In genomic region chr7:33744293-33744692, GRCh38 we compare ENCODE assay signal across 8 cellular contexts.
A peak's percentile ranks its signal among the peaks of the same experiment; 100 is the strongest.
DNase-seq lines count a peak whose midpoint lies in the region; ATAC-seq and TF ChIP-seq lines count a peak whose summit lies in the region.

No MANE protein-coding gene starts in this region.

- intact Hi-C loops in activated CD8-positive, alpha-beta T cell treated with anti-CD3 and anti-CD28 coated beads for 36 hours (cut with micrococcal nuclease), result no loop called here

- POLR2A ChIA-PET in activated CD8-positive, alpha-beta T cell treated with anti-CD3 and anti-CD28 coated beads for 36 hours (lab: Charles Lee), result no interaction called here

- no peak for TF ChIP-seq CTCF in GM10266 (IDR thresholded peaks at IDR 0.05; ENCODE audit: control insufficient read depth, insufficient read depth, low read depth, missing control alignments)
- TF ChIP-seq CTCF in activated CD8-positive, alpha-beta T cell treated with anti-CD3 and anti-CD28 coated beads for 36 hours (IDR thresholded peaks at IDR 0.05), result peak; percentile 58

- H3K4me1 Mint-ChIP-seq in activated CD8-positive, alpha-beta T cell treated with anti-CD3 and anti-CD28 coated beads for 36 hours (ENCODE audit: low read depth), result no peaks in the 10 kb centered on the region
- H3K4me1 Mint-ChIP-seq in activated naive CD4-positive, alpha-beta T cell treated with anti-CD3 and anti-CD28 coated beads, Interleukin-2, amount 10 ng/mL, durations not matched to agents 7 days and 5 days, result no peaks in the 10 kb centered on the region

- no peak overlapping the region for H3K27ac Mint-ChIP-seq in activated CD8-positive, alpha-beta T cell treated with anti-CD3 and anti-CD28 coated beads for 36 hours
- H3K27ac Mint-ChIP-seq in activated naive CD4-positive, alpha-beta T cell treated with anti-CD3 and anti-CD28 coated beads, Interleukin-2, amount 10 ng/mL, durations not matched to agents 7 days and 5 days, result no peak overlapping the region

- ATAC-seq in activated CD8-positive, alpha-beta T cell treated with anti-CD3 and anti-CD28 coated beads for 36 hours, result no peak
- ATAC-seq in GM21423 (IDR thresholded peaks at IDR 0.05; ENCODE audit: unreplicated experiment) (no peak), HG02678 (IDR thresholded peaks at IDR 0.05; ENCODE audit: unreplicated experiment) (no peak)

- no peaks in the 10 kb centered on the region for H3K36me3 Mint-ChIP-seq in activated CD8-positive, alpha-beta T cell treated with anti-CD3 and anti-CD28 coated beads for 36 hours (ENCODE audit: low read depth)
- H3K36me3 Mint-ChIP-seq in activated naive CD4-positive, alpha-beta T cell treated with anti-CD3 and anti-CD28 coated beads, Interleukin-2, amount 10 ng/mL, durations not matched to agents 7 days and 5 days, result no peaks in the 10 kb centered on the region

- DNase-seq in GM10266 (ENCODE audit: extremely low spot score) (peak; percentile 37), KG1 (lab: John Stamatoyannopoulos, UW) (peak; percentile 35), myocyte (ENCODE audit: low read depth) (peak; percentile 57), GM03348 (ENCODE audit: low spot score) (no peak)
- peak; percentile 7 for DNase-seq in activated CD8-positive, alpha-beta T cell treated with anti-CD3 and anti-CD28 coated beads for 36 hours
- DNase-seq in activated naive CD4-positive, alpha-beta T cell treated with anti-CD3 and anti-CD28 coated beads, Interleukin-2, amount 10 ng/mL, durations not matched to agents 7 days and 5 days, result no peak

- H3K4me3 Mint-ChIP-seq in activated CD8-positive, alpha-beta T cell treated with anti-CD3 and anti-CD28 coated beads for 36 hours, result no peak overlapping the region
- no peak overlapping the region for H3K4me3 Mint-ChIP-seq in activated naive CD4-positive, alpha-beta T cell treated with anti-CD3 and anti-CD28 coated beads, Interleukin-2, amount 10 ng/mL, durations not matched to agents 7 days and 5 days

- CTCF ChIA-PET in activated CD8-positive, alpha-beta T cell treated with anti-CD3 and anti-CD28 coated beads for 36 hours (lab: Charles Lee), result no interaction called here
- CTCF ChIA-PET in activated naive CD4-positive, alpha-beta T cell treated with anti-CD3 and anti-CD28 coated beads, Interleukin-2, amount 10 ng/mL, durations not matched to agents 7 days and 5 days (lab: Charles Lee), result no interaction called here

- H3K9me3 Mint-ChIP-seq in activated CD8-positive, alpha-beta T cell treated with anti-CD3 and anti-CD28 coated beads for 36 hours, result peaks cover 2% of the 10 kb centered on the region
- H3K9me3 Mint-ChIP-seq in activated naive CD4-positive, alpha-beta T cell treated with anti-CD3 and anti-CD28 coated beads, Interleukin-2, amount 10 ng/mL, durations not matched to agents 7 days and 5 days, result no peaks in the 10 kb centered on the region

- H3K27me3 Mint-ChIP-seq in activated CD8-positive, alpha-beta T cell treated with anti-CD3 and anti-CD28 coated beads for 36 hours, result no peaks in the 10 kb centered on the region
- H3K27me3 Mint-ChIP-seq in activated naive CD4-positive, alpha-beta T cell treated with anti-CD3 and anti-CD28 coated beads, Interleukin-2, amount 10 ng/mL, durations not matched to agents 7 days and 5 days, result no peaks in the 10 kb centered on the region

Comparison
In these comparisons a context has a peak if more than half of its experiments do, and no peak if none do; other contexts are left out.
1. DNase-seq: peak in GM10266 (single experiment), KG1 (single experiment), activated CD8-positive, alpha-beta T cell treated with anti-CD3 and anti-CD28 coated beads for 36 hours (single experiment) and myocyte (single experiment); none in GM03348 (single experiment) and activated naive CD4-positive, alpha-beta T cell treated with anti-CD3 and anti-CD28 coated beads, Interleukin-2, amount 10 ng/mL, durations not matched to agents 7 days and 5 days (single experiment).